ENCODE assay signal across 23 cellular contexts in the genomic region with DNA sequence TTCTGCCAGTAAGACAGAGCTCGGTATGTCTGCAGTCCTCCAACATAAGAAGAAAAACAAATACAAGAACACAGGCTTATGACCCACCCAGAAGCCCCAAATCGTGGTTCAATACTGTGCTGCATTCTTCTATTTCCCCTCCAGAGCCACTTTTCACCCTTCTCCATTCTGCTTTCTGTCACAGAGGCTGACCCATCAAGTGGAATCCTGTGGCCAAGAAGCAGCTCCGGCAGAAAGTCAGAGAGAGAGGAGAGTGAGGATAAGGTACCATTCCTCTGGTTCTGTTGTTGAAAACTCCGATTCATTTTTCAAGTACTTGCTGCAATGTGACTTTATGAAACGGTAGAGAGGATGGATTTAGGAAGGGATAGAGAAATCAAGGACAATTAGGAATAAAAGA. TPM values are rescaled to one million over a fixed set of nuclear protein-coding genes. Genes with fewer than 3 reads are reported as not detected.
"Had no signal": no experiment of that assay in that cellular context is flagged by ENCODE, and none has a peak within 500 bp of the region (broad histone marks: within the 10 kb centered on the region; RNA-seq: fewer than 3 reads in every experiment).

No MANE protein-coding gene starts in this region.

- H3K27me3 ChIP-seq: MG63, SJSA1 had no signal

- ATAC-seq: HepG2 had no signal

- H3K36me3 ChIP-seq: MG63, SJSA1 had no signal

- H3K27ac ChIP-seq: SJSA1, SK-N-MC had no signal

- FAIRE-seq: HepG2, RCC 7860 had no signal

- DNase-seq: IMR-90, Karpas-422, KG1, MG63, NCI-H1092, NCI-H1105 treated with DMSO at 0.1 percent for 48 hours, NCI-H1417 treated with DMSO at 0.1 percent for 48 hours, NCI-H1694 treated with DMSO at 0.1 percent for 48 hours, NCI-H1930, NCI-H2081, NCI-H2107, NCI-H2227 treated with DMSO at 0.1 percent for 48 hours, NCI-H524, NCI-H69, NCI-H774, Right ventricle myocardium superior, RPMI8226, SIG-M5 had no signal

- H3K9me3 ChIP-seq: MG63, SJSA1 had no signal

- H3K4me3 ChIP-seq: MG63, SJSA1, SK-N-MC had no signal

RNA-seq across cellular contexts. Expression of a gene that starts 56.4 kb away (rescaled TPM):
- total RNA-seq: HepG2, HT-29, Right ventricle myocardium superior had no signal
- polyA plus RNA-seq: HepG2 had no signal
